ENCODE assay signal across 8 cellular contexts in genomic region chrX:150692837-150693781, GRCh38. TPM values are rescaled to one million over a fixed set of nuclear protein-coding genes. Genes with fewer than 3 reads are reported as not detected.
DNase-seq lines count a peak whose midpoint lies in the region; ATAC-seq, FAIRE-seq and TF ChIP-seq lines count a peak whose summit lies in the region.

Gene MTMR1, plus strand, starts transcription at chrX:150693396. Its CDS starts 135 bp downstream, at chrX:150693531.

- peak; percentile 67 to 68 for ATAC-seq in CD4-positive, CD25-positive, alpha-beta regulatory T cell (ENCODE audit: low read depth in 2 of 2)
- ATAC-seq in GM19397 (IDR thresholded peaks at IDR 0.05; ENCODE audit: unreplicated experiment) (peak; percentile 53), HG03469 (IDR thresholded peaks at IDR 0.05; ENCODE audit: unreplicated experiment) (peak; percentile 18), T-cell (replicated peaks in 1 of 4) (peak; percentile 72 to 79 (median 75)), K562 (peak; percentile 72)

- H3K27ac ChIP-seq in CD4-positive, CD25-positive, alpha-beta regulatory T cell (ENCODE audit: insufficient read depth, low read length, poor library complexity, severe bottlenecking): peak within 1 kb of the TSS; percentile 89
- H3K27ac ChIP-seq in K562 (ENCODE audit: extremely low read depth, low read depth, low read length) (peak within 1 kb of the TSS; percentile 61), iPS-20b (ENCODE audit: low read length) (no peak within 1 kb of the TSS)

- no peaks in the 10 kb centered on the region for H3K36me3 ChIP-seq in CD4-positive, CD25-positive, alpha-beta regulatory T cell (ENCODE audit: control insufficient read depth, insufficient read depth, low read length)
- H3K36me3 ChIP-seq in K562 (ENCODE audit: control insufficient read depth, insufficient read depth, low read length): peaks cover 9% of the 10 kb centered on the region
- H3K36me3 ChIP-seq in iPS-20b (ENCODE audit: insufficient read depth, low read depth, low read length): no peaks in the 10 kb centered on the region

- peak within 1 kb of the TSS; percentile 95 to 100 (median 98) for H3K4me3 Mint-ChIP-seq in CD4-positive, CD25-positive, alpha-beta regulatory T cell
- H3K4me3 Mint-ChIP-seq in T-cell: peak within 1 kb of the TSS; percentile 88 to 94 (median 89)

- CTCF ChIA-PET in T-cell (lab: Charles Lee): interaction anchor here (0.6 to 3.5 kb wide), 7 partner anchors 10 to 753 kb away, joined by 3 to 13 read pairs (median 11); no protein-coding TSS in a partner anchor
- CTCF ChIA-PET in K562 (lab: Yijun Ruan, JAX; ENCODE audit: low intra/inter-chr PET ratio): no interaction called here

- FAIRE-seq in K562 (lab: Jason Lieb, UNC): no peak

- peak within 1 kb of the TSS; percentile 87 for H3K4me3 ChIP-seq in CD4-positive, CD25-positive, alpha-beta regulatory T cell (ENCODE audit: low read depth, low read length)
- H3K4me3 ChIP-seq in K562: peak within 1 kb of the TSS; percentile 50
- peak within 1 kb of the TSS; percentile 88 for H3K4me3 ChIP-seq in iPS-20b (ENCODE audit: low read length)

- peak; percentile 55 to 73 (median 58) for DNase-seq in CD4-positive, CD25-positive, alpha-beta regulatory T cell
- peak; percentile 25 to 64 (median 52) for DNase-seq in T-cell
- DNase-seq in K562 (ENCODE audit: extremely low read depth in 1 of 4, low spot score in 3 of 4): peak; percentile 47 to 83 (median 76)
- DNase-seq in stimulated activated CD4-positive, alpha-beta T cell treated with anti-CD3 and anti-CD28 coated beads, Interleukin-12 subunit alpha, Interleukin-12 subunit beta, amount 100 ng/mL, for 4 hours: peak; percentile 56
- DNase-seq in AML-193 (lab: John Stamatoyannopoulos, UW): no peak

- no peaks in the 10 kb centered on the region for H3K9me1 ChIP-seq in K562 (ENCODE audit: control insufficient read depth, insufficient read depth, low read length)

- no peaks in the 10 kb centered on the region for H3K27me3 ChIP-seq in CD4-positive, CD25-positive, alpha-beta regulatory T cell (ENCODE audit: control insufficient read depth, insufficient read depth, low read length)
- H3K27me3 ChIP-seq in K562 (ENCODE audit: control insufficient read depth in 2 of 2, insufficient read depth in 2 of 2, low read length in 2 of 2) (no peaks in the 10 kb centered on the region), iPS-20b (ENCODE audit: insufficient read depth, low read length) (no peaks in the 10 kb centered on the region)

- peak within 1 kb of the TSS; percentile 86 for H3K4me2 ChIP-seq in K562 (ENCODE audit: insufficient read depth, low read length)

- no peaks in the 10 kb centered on the region for H3K9me3 Mint-ChIP-seq in CD4-positive, CD25-positive, alpha-beta regulatory T cell
- no peaks in the 10 kb centered on the region for H3K9me3 Mint-ChIP-seq in T-cell

- H4K20me1 ChIP-seq in K562 (replicated peaks; ENCODE audit: control insufficient read depth, insufficient read depth, low read length): peaks cover 4% of the 10 kb centered on the region; the same call in 1 of the 2 replicates

- TF ChIP-seq RAD21 in K562 (CRISPR knock-in tag; conservative IDR thresholded peaks at IDR 0.05 in 1 of 2, IDR thresholded peaks at IDR 0.05 in 1 of 2): no peak

- H3K79me2 ChIP-seq in K562 (ENCODE audit: control insufficient read depth, insufficient read depth, low read length): peaks cover 44% of the 10 kb centered on the region

- H3K27me3 Mint-ChIP-seq in CD4-positive, CD25-positive, alpha-beta regulatory T cell: no peaks in the 10 kb centered on the region
- no peaks in the 10 kb centered on the region for H3K27me3 Mint-ChIP-seq in T-cell

- 3% methylated on average over 8 of the region's 101 CpGs for WGBS in K562 (ENCODE audit: insufficient coverage, low coverage, missing lambda C conversion rate)

- peaks cover 26 to 80% (median 48%) of the 10 kb centered on the region in 4 donors for H3K4me1 Mint-ChIP-seq in CD4-positive, CD25-positive, alpha-beta regulatory T cell
- peaks cover 54 to 81% (median 76%) of the 10 kb centered on the region in 3 donors for H3K4me1 Mint-ChIP-seq in T-cell

- no peaks in the 10 kb centered on the region for H3K9me3 ChIP-seq in CD4-positive, CD25-positive, alpha-beta regulatory T cell (ENCODE audit: control insufficient read depth in 2 of 2, low read length in 2 of 2)
- no peaks in the 10 kb centered on the region; the same call in 1 of the 2 replicates for H3K9me3 ChIP-seq in K562 (replicated peaks; ENCODE audit: control insufficient read depth, insufficient read depth, low read depth, low read length)
- no peaks in the 10 kb centered on the region for H3K9me3 ChIP-seq in iPS-20b (ENCODE audit: insufficient read depth, low read depth, low read length)

- no TSS peak for BruUV-seq in K562 (replicated peaks; lab: Mats Ljungman, UMichigan)

- POLR2A ChIA-PET in T-cell (lab: Charles Lee): interaction anchor here (0.6 to 1.2 kb wide), 7 partner anchors 18 to 776 kb away, joined by 3 to 11 read pairs (median 4); no protein-coding TSS in a partner anchor
- POLR2A ChIA-PET in K562 (lab: Yijun Ruan, JAX): interaction anchor here (0.6 kb wide), 2 partner anchors 10 to 266 kb away, joined by 3 to 4 read pairs; no protein-coding TSS in a partner anchor

- H3K27ac Mint-ChIP-seq in CD4-positive, CD25-positive, alpha-beta regulatory T cell: peak within 1 kb of the TSS; percentile 97 to 98 (median 98)
- peak within 1 kb of the TSS; percentile 99 for H3K27ac Mint-ChIP-seq in T-cell

- in situ Hi-C loops in K562 (cut with MboI): no loop called here

- peak within 1 kb of the TSS; percentile 83 for H2AFZ ChIP-seq in K562 (ENCODE audit: low read depth, low read length)

- TF ChIP-seq EP300 in K562 (IDR thresholded peaks at IDR 0.05; ENCODE audit: low read length): no peak

- H3K4me1 ChIP-seq in CD4-positive, CD25-positive, alpha-beta regulatory T cell (ENCODE audit: control insufficient read depth, insufficient read depth, low read length, poor library complexity, severe bottlenecking): peaks cover 57% of the 10 kb centered on the region
- H3K4me1 ChIP-seq in K562 (replicated peaks in 1 of 2; ENCODE audit: control insufficient read depth in 2 of 2, insufficient read depth in 2 of 2, low read length in 2 of 2) (peaks cover 11 to 17% of the 10 kb centered on the region in 2 experiments; a peak in 4 of 5 replicates), iPS-20b (ENCODE audit: insufficient read depth, low read length) (no peaks in the 10 kb centered on the region)

- intact Hi-C loops in K562 (cut with micrococcal nuclease): loop anchor here (10.0 kb wide), 1 partner anchor 808 kb away; the partner anchor contains the start of gene MAGEA8

- no peak for TF ChIP-seq CTCF in K562 (IDR thresholded peaks at IDR 0.05 in 2 of 3, conservative IDR thresholded peaks at IDR 0.05 in 1 of 3; ENCODE audit: insufficient read depth in 2 of 3, low read depth in 1 of 3, low read length in 3 of 3)

- H3K9ac ChIP-seq in K562 (ENCODE audit: insufficient read depth in 1 of 2, low read depth in 2 of 2, low read length in 2 of 2) (peak within 1 kb of the TSS; percentile 57 to 92), iPS-20b (ENCODE audit: low read depth, low read length) (peak within 1 kb of the TSS; percentile 85)

- H3K36me3 Mint-ChIP-seq in CD4-positive, CD25-positive, alpha-beta regulatory T cell: peaks cover 3% of the 10 kb centered on the region
- H3K36me3 Mint-ChIP-seq in T-cell: no peaks in the 10 kb centered on the region

- no peak; the same call in 1 of the 2 replicates for TF ChIP-seq POLR2A in K562 (conservative IDR thresholded peaks at IDR 0.05)

TF ChIP-seq in K562, 482 proteins besides CTCF, POLR2A, EP300 and RAD21 (continues in another document):
- TF ChIP-seq KDM5B (IDR thresholded peaks at IDR 0.05; ENCODE audit: insufficient replicate concordance, low read depth, low read length) (peak; percentile 54), ZBTB7A (IDR thresholded peaks at IDR 0.05; ENCODE audit: borderline replicate concordance, control insufficient read depth, low read depth, low read length) (peak; percentile 71; the same call in 1 of the 2 replicates), NR2C2 (CRISPR knock-in tag; IDR thresholded peaks at IDR 0.05) (no peak), NR2C2 (tag; IDR thresholded peaks at IDR 0.05) (peak; percentile 87), POLR2G (IDR thresholded peaks at IDR 0.05; ENCODE audit: low read depth, low read length) (peak; percentile 80), YY1 (IDR thresholded peaks at IDR 0.05; ENCODE audit: borderline replicate concordance in 1 of 3, control insufficient read depth in 1 of 3, extremely low read depth in 1 of 3, insufficient read depth in 3 of 3, insufficient read length in 1 of 3, insufficient replicate concordance in 2 of 3, low read depth in 1 of 3, low read length in 2 of 3) (peak; percentile 45 to 92 (median 87)), HDGF (IDR thresholded peaks at IDR 0.05) (no peak)

RNA-seq across cellular contexts. Expression of gene MTMR1, which starts in this region (rescaled TPM):
- 61.1 TPM for total RNA-seq in CD4-positive, CD25-positive, alpha-beta regulatory T cell
- 10 to 100 TPM; 17.9 to 38.5 (median 26.2) TPM for polyA plus RNA-seq in CD4-positive, CD25-positive, alpha-beta regulatory T cell
- total RNA-seq in T-cell: 10 to 100 TPM; 33.8 to 58.3 (median 39.4) TPM
- 33.7 and 89.5 TPM in 2 replicates for total RNA-seq in K562 (2011; cell fraction: chromatin; rRNA removed; ENCODE audit: low replicate concordance)
- 12.2 and 16.1 TPM in 2 replicates for total RNA-seq in K562 (2011; cell fraction: nucleolus; rRNA removed)
- 27.9 and 35.1 TPM in 2 replicates for total RNA-seq in K562 (2011; cell fraction: nucleoplasm; rRNA removed)
- 14.1 and 16.7 TPM in 2 replicates for total RNA-seq in K562 (2014; rRNA removed)
- 18.1 and 25.2 TPM in 2 replicates for total RNA-seq in K562 (2014; rRNA removed; fragmentation: Illumina TruSeq; extraction: Trizol)
- total RNA-seq in K562 (2015; rRNA removed; fragmentation: Illumina TruSeq; extraction: Trizol): 22.5 and 25.7 TPM in 2 replicates
- total RNA-seq in K562 (2021): 24.2 and 24.9 TPM in 2 replicates
- 19.5 and 35.4 TPM in 2 replicates for polyA plus RNA-seq in K562 (2011; rRNA removed)
- polyA plus RNA-seq in K562 (2011; cell fraction: cytosol; rRNA removed): 16.8 and 22.8 TPM in 2 replicates
- polyA plus RNA-seq in K562 (2011; cell fraction: nucleus; rRNA removed): 37.4 and 57.2 TPM in 2 replicates
- polyA plus RNA-seq in K562 (2012): 16.1 and 17.9 TPM in 2 replicates
- polyA plus RNA-seq in K562 (2014; fragmentation: Illumina TruSeq; extraction: Trizol): 22.6 and 25.8 TPM in 2 replicates
- polyA plus RNA-seq in K562 (2014; fragmentation: Nextera tagmentation; extraction: Ambion mirVana): 1 to 10 TPM in 1 of 2 experiments, under 1 TPM in 1; 0.96 to 1.0 TPM
- 22.4 and 22.7 TPM in 2 replicates for polyA plus RNA-seq in K562 (2014; rRNA removed)
- polyA minus RNA-seq in K562 (2011; rRNA and poly(A)+ RNA removed): 38.0 and 48.5 TPM in 2 replicates
- polyA minus RNA-seq in K562 (2011; cell fraction: cytosol; rRNA and poly(A)+ RNA removed): 14.4 and 18.8 TPM in 2 replicates
- 15.1 and 17.4 TPM in 2 replicates for polyA minus RNA-seq in K562 (2011; cell fraction: nucleus; rRNA and poly(A)+ RNA removed)

Comparison
In these comparisons a context has a peak if more than half of its experiments do, and no peak if none do; other contexts are left out.
1. ATAC-seq: peak in every context shown above with its lines; median percentile 75 in T-cell; 72 in K562; 68 in CD4-positive, CD25-positive, alpha-beta regulatory T cell; 53 in GM19397; 18 in HG03469.
2. DNase-seq: peak in CD4-positive, CD25-positive, alpha-beta regulatory T cell (3 of 3), T-cell (34 of 34), K562 (4 of 4) and stimulated activated CD4-positive, alpha-beta T cell treated with anti-CD3 and anti-CD28 coated beads, Interleukin-12 subunit alpha, Interleukin-12 subunit beta, amount 100 ng/mL, for 4 hours (single experiment); none in AML-193 (0 of 2).
3. Peak in every context shown above with its lines, with median percentiles within 50 percentile points of each other: H3K4me3 ChIP-seq.